In genomic region chr2:123915380-123915779, GRCh38 we compare ENCODE assay signal across 17 cellular contexts.
DNase-seq lines count a peak whose midpoint lies in the region; ATAC-seq, FAIRE-seq and TF ChIP-seq lines count a peak whose summit lies in the region.
"Had no signal": no experiment of that assay in that cellular context is flagged by ENCODE, and none has a peak within 500 bp of the region (broad histone marks: within the 10 kb centered on the region; RNA-seq: fewer than 3 reads in every experiment).

No MANE protein-coding gene starts in this region.

- H3K79me2 ChIP-seq in MM.1S (ENCODE audit: low read length) (no peaks in the 10 kb centered on the region), GM12878 (ENCODE audit: control insufficient read depth, insufficient read depth, low read length) (no peaks in the 10 kb centered on the region)

- no peak for DNase-seq in natural killer cell
- DNase-seq in natural killer cell treated with Interleukin-12 subunit alpha and Interleukin-12 subunit beta and Interleukin-15 and Interleukin-18, amount 100 ng/mL, for 72 hours (ENCODE audit: low spot score), result no peak
- peak; percentile 25 for DNase-seq in MM.1S
- no peak for DNase-seq in GM12878 (ENCODE audit: low read depth, low spot score)
- DNase-seq in effector CD4-positive, alpha-beta T cell, result no peak
- no peak for DNase-seq in activated naive CD4-positive, alpha-beta T cell treated with Interleukin-2 at 50 U/mL for 16 hours
- no peak for DNase-seq in NCI-H2196 treated with DMSO at 0.1 percent for 48 hours (lab: John Stamatoyannopoulos, UW; ENCODE audit: unreplicated experiment)
- DNase-seq: C1 segment of cervical spinal cord; CD4-positive, alpha-beta T cell; DMS79; GOT3 had no signal

- H3K4me3 ChIP-seq in MM.1S (ENCODE audit: low read length) (no peak overlapping the region), GM12878 (no peak overlapping the region)
- H3K4me3 ChIP-seq: HAP-1 had no signal

- FAIRE-seq in GM12878 (lab: Jason Lieb, UNC), result no peak
- FAIRE-seq: G401.6, GM12892 had no signal

- SMC1A ChIA-PET in GM12878 (lab: Charles Lee; ENCODE audit: uncharacterized antibody, unreplicated experiment), result no interaction called here

- no peak overlapping the region for H2AFZ ChIP-seq in MM.1S (ENCODE audit: low read length)
- no peak overlapping the region for H2AFZ ChIP-seq in GM12878 (ENCODE audit: control insufficient read depth, low read depth, low read length)

- no peaks in the 10 kb centered on the region for H3F3A ChIP-seq in MM.1S (ENCODE audit: insufficient read depth, low read length)

- no peaks in the 10 kb centered on the region for H3K4me1 ChIP-seq in MM.1S (ENCODE audit: low read length)
- H3K4me1 ChIP-seq in GM12878 (ENCODE audit: control insufficient read depth, insufficient read depth, low read length), result no peaks in the 10 kb centered on the region
- H3K4me1 ChIP-seq: HAP-1 had no signal

- in situ Hi-C loops in GM12878 (cut with MboI), result no loop called here

- no peaks in the 10 kb centered on the region for H3K36me3 Mint-ChIP-seq in natural killer cell
- H3K36me3 Mint-ChIP-seq in natural killer cell treated with Interleukin-12 subunit alpha and Interleukin-12 subunit beta and Interleukin-15 and Interleukin-18, amount 100 ng/mL, for 72 hours, result peaks cover 6% of the 10 kb centered on the region

- H4K20me1 ChIP-seq in MM.1S (ENCODE audit: insufficient read depth, low read length), result no peaks in the 10 kb centered on the region
- H4K20me1 ChIP-seq in GM12878 (ENCODE audit: control insufficient read depth, insufficient read depth), result no peaks in the 10 kb centered on the region

- H3K9me3 ChIP-seq in MM.1S (replicated peaks; ENCODE audit: insufficient read depth, low read length) (no peaks in the 10 kb centered on the region), GM12878 (replicated peaks; ENCODE audit: control insufficient read depth, insufficient read depth, low read length) (no peaks in the 10 kb centered on the region)
- H3K9me3 ChIP-seq: HAP-1 had no signal

- TF ChIP-seq RAD21 in GM12878 (IDR thresholded peaks at IDR 0.05; ENCODE audit: insufficient read depth, low read depth, low read length), result no peak

- no peaks in the 10 kb centered on the region for H3K27me3 ChIP-seq in MM.1S (replicated peaks; ENCODE audit: insufficient read depth, low read length)
- no peaks in the 10 kb centered on the region for H3K27me3 ChIP-seq in GM12878 (replicated peaks in 1 of 2; ENCODE audit: control insufficient read depth in 2 of 2, insufficient read depth in 2 of 2, low read length in 1 of 2)

- CTCF ChIA-PET in GM12878 (lab: Yijun Ruan, JAX), result no interaction called here

- no peak for TF ChIP-seq CTCF in natural killer cell (IDR thresholded peaks at IDR 0.05)
- TF ChIP-seq CTCF in MM.1S (IDR thresholded peaks at IDR 0.05; ENCODE audit: low read length), result no peak
- no peak for TF ChIP-seq CTCF in GM12878 (IDR thresholded peaks at IDR 0.05 in 2 of 3, conservative IDR thresholded peaks at IDR 0.05 in 1 of 3; ENCODE audit: control insufficient read depth in 2 of 3, extremely low read depth in 1 of 3, insufficient read depth in 1 of 3, low read depth in 3 of 3, low read length in 3 of 3)

- H3K4me1 Mint-ChIP-seq in natural killer cell, result peaks cover 20 to 35% of the 10 kb centered on the region in 2 donors
- H3K4me1 Mint-ChIP-seq in natural killer cell treated with Interleukin-12 subunit alpha and Interleukin-12 subunit beta and Interleukin-15 and Interleukin-18, amount 100 ng/mL, for 72 hours (ENCODE audit: low read depth in 2 of 2), result peaks cover 9 to 13% of the 10 kb centered on the region in 2 donors

- peaks cover 3 to 10% of the 10 kb centered on the region in 2 donors for H3K9me3 Mint-ChIP-seq in natural killer cell
- H3K9me3 Mint-ChIP-seq in natural killer cell treated with Interleukin-12 subunit alpha and Interleukin-12 subunit beta and Interleukin-15 and Interleukin-18, amount 100 ng/mL, for 72 hours, result peaks cover 11% of the 10 kb centered on the region

- no peak overlapping the region for H3K27ac Mint-ChIP-seq in natural killer cell
- H3K27ac Mint-ChIP-seq in natural killer cell treated with Interleukin-12 subunit alpha and Interleukin-12 subunit beta and Interleukin-15 and Interleukin-18, amount 100 ng/mL, for 72 hours, result no peak overlapping the region
- H3K27ac Mint-ChIP-seq: CD4-positive, alpha-beta T cell had no signal

- POLR2A ChIA-PET in GM12878 (lab: Charles Lee), result no interaction called here

- no peaks in the 10 kb centered on the region for H3K27me3 Mint-ChIP-seq in natural killer cell (ENCODE audit: low read depth in 2 of 2)
- H3K27me3 Mint-ChIP-seq in natural killer cell treated with Interleukin-12 subunit alpha and Interleukin-12 subunit beta and Interleukin-15 and Interleukin-18, amount 100 ng/mL, for 72 hours, result no peaks in the 10 kb centered on the region
- H3K27me3 Mint-ChIP-seq: CD4-positive, alpha-beta T cell had no signal

- RAD21 ChIA-PET in GM12878 (lab: Charles Lee; ENCODE audit: unreplicated experiment), result no interaction called here

- no peak for TF ChIP-seq EP300 in GM12878 (IDR thresholded peaks at IDR 0.05; ENCODE audit: borderline replicate concordance in 1 of 2, control insufficient read depth in 1 of 2, low read depth in 2 of 2, low read length in 2 of 2)

- H3K36me3 ChIP-seq in MM.1S (replicated peaks; ENCODE audit: insufficient read depth, low read length), result no peaks in the 10 kb centered on the region
- no peaks in the 10 kb centered on the region for H3K36me3 ChIP-seq in GM12878 (ENCODE audit: control insufficient read depth in 2 of 2, insufficient read depth in 2 of 2, low read length in 1 of 2)
- H3K36me3 ChIP-seq: HAP-1 had no signal

- peak overlapping the region; percentile 7 for H3K4me3 Mint-ChIP-seq in natural killer cell
- H3K4me3 Mint-ChIP-seq in natural killer cell treated with Interleukin-12 subunit alpha and Interleukin-12 subunit beta and Interleukin-15 and Interleukin-18, amount 100 ng/mL, for 72 hours, result no peak overlapping the region
- H3K4me3 Mint-ChIP-seq: CD4-positive, alpha-beta T cell had no signal

- H3K9ac ChIP-seq in MM.1S (ENCODE audit: low read length) (no peak overlapping the region), GM12878 (ENCODE audit: control insufficient read depth, insufficient read depth, low read length) (no peak overlapping the region)

- H3K9me2 ChIP-seq in MM.1S (replicated peaks; ENCODE audit: insufficient read depth, low read length), result no peaks in the 10 kb centered on the region

- H3K4me2 ChIP-seq in MM.1S (ENCODE audit: low read depth, low read length), result no peak overlapping the region
- no peak overlapping the region for H3K4me2 ChIP-seq in GM12878 (ENCODE audit: control insufficient read depth, insufficient read depth)

- intact Hi-C loops in natural killer cell (cut with micrococcal nuclease), result no loop called here
- intact Hi-C loops in GM12878 (cut with micrococcal nuclease; ENCODE audit: unreplicated experiment), result no loop called here

- BruUV-seq in GM12878 (replicated peaks; lab: Mats Ljungman, UMichigan), result no TSS peak

- H3K27ac ChIP-seq in MM.1S (ENCODE audit: low read length), result no peak overlapping the region
- H3K27ac ChIP-seq in GM12878 (ENCODE audit: control insufficient read depth, insufficient read depth), result no peak overlapping the region
- H3K27ac ChIP-seq: 22Rv1, HL-60 had no signal

- 55% methylated on average over 2 of the region's 2 CpGs for WGBS in GM12878 (ENCODE audit: insufficient coverage, insufficient replicate concordance, low lambda C conversion rate, missing lambda C conversion rate)

- ATAC-seq in natural killer cell, result no peak
- ATAC-seq in natural killer cell treated with Interleukin-12 subunit alpha and Interleukin-12 subunit beta and Interleukin-15 and Interleukin-18, amount 100 ng/mL, for 72 hours, result no peak
- ATAC-seq in GM12878, result no peak
- no peak for ATAC-seq in HG02798 (IDR thresholded peaks at IDR 0.05; ENCODE audit: poor library complexity, unreplicated experiment)

- no peak for TF ChIP-seq POLR2A in GM12878 (IDR thresholded peaks at IDR 0.05; ENCODE audit: low read depth, low read length)

TF ChIP-seq in GM12878, 131 proteins besides CTCF, POLR2A, EP300 and RAD21:
- TF ChIP-seq ZNF384 (IDR thresholded peaks at IDR 0.05; ENCODE audit: borderline replicate concordance, low read depth, low read length) (no peak), TARDBP (IDR thresholded peaks at IDR 0.05; ENCODE audit: borderline replicate concordance) (no peak), ZBTB40 (IDR thresholded peaks at IDR 0.05; ENCODE audit: borderline replicate concordance) (peak; percentile 81), CREB1 (IDR thresholded peaks at IDR 0.05; ENCODE audit: low read depth) (no peak)
